In the genomic region with DNA sequence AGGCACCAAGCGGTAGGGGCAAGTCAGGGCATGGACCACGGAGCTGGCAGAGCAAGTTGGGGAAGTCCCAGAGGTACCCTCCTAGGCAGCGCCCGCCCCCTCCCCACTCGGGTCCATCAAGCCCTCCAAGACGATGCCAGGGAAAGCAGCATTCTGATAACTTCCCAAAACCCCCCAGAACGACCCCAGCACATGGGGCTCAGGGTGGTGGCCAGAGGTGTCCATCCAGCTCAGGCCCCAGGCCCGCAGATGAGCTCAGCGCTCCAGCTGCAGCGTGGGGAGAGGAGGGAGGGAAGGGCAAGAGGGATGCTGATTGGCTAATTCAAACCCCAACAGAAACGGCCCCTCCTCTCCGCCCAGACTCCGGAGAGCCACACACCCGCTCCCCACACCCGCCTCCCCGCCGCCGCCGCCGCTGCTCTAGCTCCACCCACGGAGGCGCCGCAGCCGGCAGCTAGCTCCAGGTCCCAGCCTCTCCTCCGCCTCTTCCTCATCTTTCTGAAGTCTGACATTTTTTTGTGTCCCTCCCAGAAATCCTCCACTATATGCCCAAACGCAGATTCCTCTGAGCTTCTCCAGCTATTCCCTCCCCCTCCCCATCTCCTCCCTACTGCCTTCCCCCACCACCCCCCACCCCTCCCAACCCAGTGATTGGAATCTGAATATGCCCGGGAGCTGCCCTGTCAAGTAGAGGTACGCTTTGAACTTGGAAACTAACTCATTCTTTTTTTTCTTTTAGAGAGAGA, we compare ENCODE assay signal across 8 cellular contexts. TPM values are rescaled to one million over a fixed set of nuclear protein-coding genes. Genes with fewer than 3 reads are reported as not detected.
DNase-seq lines count a peak whose midpoint lies in the region; ATAC-seq and TF ChIP-seq lines count a peak whose summit lies in the region.

No MANE protein-coding gene starts in this region.

- H2AFZ ChIP-seq in PC-3 (ENCODE audit: low read length) = peak overlapping the region; percentile 60

- peak overlapping the region; percentile 53 for H3K4me2 ChIP-seq in PC-3 (ENCODE audit: low read length)

- H3K9me3 Mint-ChIP-seq in IgD-negative memory B cell = no peaks in the 10 kb centered on the region
- no peaks in the 10 kb centered on the region for H3K9me3 Mint-ChIP-seq in activated T-cell treated with anti-CD3 and anti-CD28 coated beads, Interleukin-2, amount 50 U/mL, for 24 hours

- no peaks in the 10 kb centered on the region for H3K27me3 Mint-ChIP-seq in IgD-negative memory B cell
- H3K27me3 Mint-ChIP-seq in activated T-cell treated with anti-CD3 and anti-CD28 coated beads, Interleukin-2, amount 50 U/mL, for 24 hours = no peaks in the 10 kb centered on the region

- no peaks in the 10 kb centered on the region for H3K9me2 ChIP-seq in PC-3 (replicated peaks; ENCODE audit: low read length)

- peak overlapping the region; percentile 72 to 95 (median 85) for H3K4me3 Mint-ChIP-seq in IgD-negative memory B cell
- peak overlapping the region; percentile 77 for H3K4me3 Mint-ChIP-seq in activated T-cell treated with anti-CD3 and anti-CD28 coated beads, Interleukin-2, amount 50 U/mL, for 24 hours

- H3K27me3 ChIP-seq in PC-3 (ENCODE audit: low read length) (no peaks in the 10 kb centered on the region), muscle layer of duodenum (ENCODE audit: low read depth, low read length) (no peaks in the 10 kb centered on the region)

- H3F3A ChIP-seq in PC-3 (ENCODE audit: low read length, unreplicated experiment) = no peaks in the 10 kb centered on the region

- H3K4me1 ChIP-seq in PC-3 (ENCODE audit: insufficient read depth, low read length) (peaks cover 24% of the 10 kb centered on the region), muscle layer of duodenum (ENCODE audit: control insufficient read depth in 1 of 2, insufficient read depth in 2 of 2, low read length in 2 of 2) (peaks cover 28 to 54% of the 10 kb centered on the region in 2 donors)

- CTCF ChIA-PET in PC-3 (lab: Charles Lee) = interaction anchor here (0.6 to 2.0 kb wide), 8 partner anchors 10 to 88 kb away, joined by 3 to 12 read pairs (median 3); a partner anchor contains a TSS

- peak overlapping the region; percentile 31 to 89 (median 59) for H3K27ac Mint-ChIP-seq in IgD-negative memory B cell
- peak overlapping the region; percentile 85 for H3K27ac Mint-ChIP-seq in activated T-cell treated with anti-CD3 and anti-CD28 coated beads, Interleukin-2, amount 50 U/mL, for 24 hours

- H3K4me3 ChIP-seq in PC-3 (ENCODE audit: low read length) (peak overlapping the region; percentile 33), muscle layer of duodenum (ENCODE audit: low read depth in 1 of 2, low read length in 2 of 2) (peak overlapping the region in 1 of 2 donors; percentile 30)

- TF ChIP-seq CTCF in PC-3 (conservative IDR thresholded peaks at IDR 0.05; ENCODE audit: low read depth, low read length) = no peak

- ATAC-seq in GM21515 (IDR thresholded peaks at IDR 0.05; ENCODE audit: unreplicated experiment) = peak; percentile 80
- peak; percentile 93 for ATAC-seq in PC-3
- peak; percentile 94 for ATAC-seq in esophagus mucosa

- peak; percentile 98 for DNase-seq in Caki2 (ENCODE audit: low read depth)
- DNase-seq in PC-3 = peak; percentile 90
- peak; percentile 83 for DNase-seq in activated T-cell treated with anti-CD3 and anti-CD28 coated beads, Interleukin-2, amount 50 U/mL, for 24 hours
- DNase-seq in stimulated activated CD8-positive, alpha-beta memory T cell treated with anti-CD3 and anti-CD28 coated beads, Interleukin-4, amount 100 ng/mL, for 48 hours = peak; percentile 88

- no peaks in the 10 kb centered on the region for H4K20me1 ChIP-seq in PC-3 (ENCODE audit: low read length)

- intact Hi-C loops in PC-3 (cut with micrococcal nuclease) = loop anchor here (5.0 kb wide), 1 partner anchor 52 kb away; no protein-coding TSS in a partner anchor

- H3K9ac ChIP-seq in PC-3 (ENCODE audit: low read length) = peak overlapping the region; percentile 25; the same call in 1 of the 2 replicates

- in situ Hi-C loops in Caki2 (cut with HindIII; ENCODE audit: low pct_unique_long_range_greater_than_20kb, low sequenced_read_pairs) = no loop called here

- peaks cover 10 to 15% (median 12%) of the 10 kb centered on the region in 3 donors for H3K4me1 Mint-ChIP-seq in IgD-negative memory B cell
- H3K4me1 Mint-ChIP-seq in activated T-cell treated with anti-CD3 and anti-CD28 coated beads, Interleukin-2, amount 50 U/mL, for 24 hours (ENCODE audit: low read depth) = peaks cover 15% of the 10 kb centered on the region

- H3K36me3 Mint-ChIP-seq in IgD-negative memory B cell = peaks cover 2% of the 10 kb centered on the region
- no peaks in the 10 kb centered on the region for H3K36me3 Mint-ChIP-seq in activated T-cell treated with anti-CD3 and anti-CD28 coated beads, Interleukin-2, amount 50 U/mL, for 24 hours (ENCODE audit: low read depth)

- H3K27ac ChIP-seq in PC-3 (ENCODE audit: low read length) (peak overlapping the region; percentile 20), muscle layer of duodenum (ENCODE audit: low read length) (peak overlapping the region; percentile 74)

- H3K36me3 ChIP-seq in PC-3 (ENCODE audit: low read depth, low read length) (peaks cover 5% of the 10 kb centered on the region), muscle layer of duodenum (ENCODE audit: control insufficient read depth in 1 of 2, insufficient read depth in 2 of 2, low read length in 2 of 2) (peaks cover 0 to 3% of the 10 kb centered on the region in 2 donors)

- no TSS peak for BruUV-seq in PC-3 (replicated peaks; lab: Mats Ljungman, UMichigan)

- POLR2A ChIA-PET in PC-3 (lab: Charles Lee; ENCODE audit: unreplicated experiment) = interaction anchor here (0.6 to 0.7 kb wide), 4 partner anchors 10 to 382 kb away, joined by 3 to 5 read pairs (median 4); partner anchors contain the start of gene DSN1

- peaks cover 9% of the 10 kb centered on the region; the same call in 1 of the 2 replicates for H3K79me2 ChIP-seq in PC-3 (ENCODE audit: low read length)

- H3K9me3 ChIP-seq in PC-3 (ENCODE audit: low read length) (no peaks in the 10 kb centered on the region), muscle layer of duodenum (ENCODE audit: control insufficient read depth in 1 of 2, low read length in 2 of 2) (no peaks in the 10 kb centered on the region)

RNA-seq across cellular contexts. Expression of gene TLDC2, which starts 40.3 kb away (rescaled TPM):
- 13.6 and 23.6 TPM in 2 replicates for total RNA-seq in Caki2 (2014; rRNA removed; shearing (Covaris generic); ENCODE audit: low replicate concordance)
- polyA plus RNA-seq in IgD-negative memory B cell = not detected
- not detected in 2 replicates for total RNA-seq in PC-3 (2014; rRNA removed)
- total RNA-seq in esophagus mucosa = 0.20 TPM

Comparison
In these comparisons a context has a peak if more than half of its experiments do, and no peak if none do; other contexts are left out.
1. RNA of gene TLDC2, which starts 40.3 kb away (total RNA-seq): 13.6 to 23.6 TPM in Caki2; 0.20 TPM in esophagus mucosa (single experiment) and not detected in PC-3; every median in the first group is over 10 times any median in the second.
2. Peak in every context shown above with its lines, with median percentiles within 50 percentile points of each other: DNase-seq and ATAC-seq.